ENCODE assay signal across 1 cellular context in the genomic region with DNA sequence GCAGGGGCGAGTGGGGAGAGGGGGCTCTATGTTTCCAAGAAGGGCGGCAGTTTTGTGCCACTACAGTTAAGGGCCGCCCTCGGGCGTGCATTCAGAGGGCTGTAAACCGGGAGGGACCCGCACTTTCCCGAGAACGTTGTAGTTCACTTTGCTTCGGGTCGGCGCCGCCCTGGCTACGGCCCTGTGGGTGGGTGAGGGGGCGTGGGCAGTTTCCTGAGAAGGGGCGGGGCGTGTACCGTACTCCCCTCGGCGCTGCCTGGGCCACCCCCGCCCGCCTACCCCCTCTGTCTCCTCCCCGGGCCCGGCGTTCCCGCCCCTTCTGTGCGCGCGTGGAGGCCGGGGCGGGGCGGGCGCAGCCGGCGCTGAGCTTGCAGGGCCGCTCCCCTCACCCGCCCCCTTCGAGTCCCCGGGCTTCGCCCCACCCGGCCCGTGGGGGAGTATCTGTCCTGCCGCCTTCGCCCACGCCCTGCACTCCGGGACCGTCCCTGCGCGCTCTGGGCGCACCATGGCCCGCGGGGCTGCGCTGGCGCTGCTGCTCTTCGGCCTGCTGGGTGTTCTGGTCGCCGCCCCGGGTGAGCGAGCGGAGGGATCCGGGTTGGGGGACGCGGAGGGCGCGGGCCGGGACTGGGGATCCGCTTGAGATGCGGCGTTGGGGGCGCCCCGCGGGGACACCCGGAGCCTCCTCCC.
TF ChIP-seq lines count a peak whose summit lies in the region.

TSS of gene CD99 (plus strand) at position 440 of the 687 bp plus-strand sequence. CDS start at position 506, 66 bp downstream.

TF ChIP-seq in HepG2, 621 proteins besides CTCF, POLR2A, EP300 and RAD21 (continued from another document and continues in another):
- TF ChIP-seq, protein P1, sequence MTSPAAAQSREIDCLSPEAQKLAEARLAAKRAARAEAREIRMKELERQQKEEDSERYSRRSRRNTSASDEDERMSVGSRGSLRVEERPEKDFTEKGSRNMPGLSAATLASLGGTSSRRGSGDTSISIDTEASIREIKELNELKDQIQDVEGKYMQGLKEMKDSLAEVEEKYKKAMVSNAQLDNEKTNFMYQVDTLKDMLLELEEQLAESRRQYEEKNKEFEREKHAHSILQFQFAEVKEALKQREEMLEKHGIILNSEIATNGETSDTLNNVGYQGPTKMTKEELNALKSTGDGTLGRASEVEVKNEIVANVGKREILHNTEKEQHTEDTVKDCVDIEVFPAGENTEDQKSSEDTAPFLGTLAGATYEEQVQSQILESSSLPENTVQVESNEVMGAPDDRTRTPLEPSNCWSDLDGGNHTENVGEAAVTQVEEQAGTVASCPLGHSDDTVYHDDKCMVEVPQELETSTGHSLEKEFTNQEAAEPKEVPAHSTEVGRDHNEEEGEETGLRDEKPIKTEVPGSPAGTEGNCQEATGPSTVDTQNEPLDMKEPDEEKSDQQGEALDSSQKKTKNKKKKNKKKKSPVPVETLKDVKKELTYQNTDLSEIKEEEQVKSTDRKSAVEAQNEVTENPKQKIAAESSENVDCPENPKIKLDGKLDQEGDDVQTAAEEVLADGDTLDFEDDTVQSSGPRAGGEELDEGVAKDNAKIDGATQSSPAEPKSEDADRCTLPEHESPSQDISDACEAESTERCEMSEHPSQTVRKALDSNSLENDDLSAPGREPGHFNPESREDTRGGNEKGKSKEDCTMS (CRISPR knock-in tag; conservative IDR thresholded peaks at IDR 0.05): no peak
- TF ChIP-seq ZNF773 (CRISPR knock-in tag; IDR thresholded peaks at IDR 0.05; ENCODE audit: borderline replicate concordance) (peak; percentile 26; the same call in 1 of the 2 replicates), KMT2B (CRISPR knock-in tag; IDR thresholded peaks at IDR 0.05) (peak; percentile 57), ZC3H13 (CRISPR knock-in tag; IDR thresholded peaks at IDR 0.05) (no peak), ZMAT3 (CRISPR knock-in tag; conservative IDR thresholded peaks at IDR 0.05) (peak; percentile 77; the same call in 1 of the 2 replicates), ZNF430 (CRISPR knock-in tag; IDR thresholded peaks at IDR 0.05) (peak; percentile 82; the same call in 1 of the 2 replicates), ZNF660 (CRISPR knock-in tag; IDR thresholded peaks at IDR 0.05; ENCODE audit: borderline replicate concordance, low read depth) (no peak), ZSCAN29 (CRISPR knock-in tag; conservative IDR thresholded peaks at IDR 0.05) (no peak), ZNF564 (CRISPR knock-in tag; IDR thresholded peaks at IDR 0.05) (0 out of 2 replicates have a peak, but pooled peaks have one; percentile 18), THAP7 (CRISPR knock-in tag; IDR thresholded peaks at IDR 0.05) (peak; percentile 38; the same call in 1 of the 2 replicates), STAG1 (CRISPR knock-in tag; IDR thresholded peaks at IDR 0.05) (no peak; the same call in 1 of the 2 replicates), TAF1 (CRISPR knock-in tag; IDR thresholded peaks at IDR 0.05) (peak; percentile 54; the same call in 1 of the 2 replicates), SP4 (CRISPR knock-in tag; IDR thresholded peaks at IDR 0.05) (peak; percentile 41; the same call in 1 of the 2 replicates), MTF1 (CRISPR knock-in tag; IDR thresholded peaks at IDR 0.05) (no peak), ZNF121 (CRISPR knock-in tag; IDR thresholded peaks at IDR 0.05) (0 out of 2 replicates have a peak, but pooled peaks have one; percentile 27), ZBTB7A (CRISPR knock-in tag; IDR thresholded peaks at IDR 0.05) (peak; percentile 8), ZSCAN12 (CRISPR knock-in tag; IDR thresholded peaks at IDR 0.05) (peak; percentile 42; the same call in 1 of the 2 replicates), ZNF512B (CRISPR knock-in tag; IDR thresholded peaks at IDR 0.05; ENCODE audit: borderline replicate concordance) (no peak), POGK (CRISPR knock-in tag; conservative IDR thresholded peaks at IDR 0.05) (peak; percentile 64; the same call in 1 of the 2 replicates), ZNF614 (CRISPR knock-in tag; IDR thresholded peaks at IDR 0.05; ENCODE audit: borderline replicate concordance) (peak; percentile 47; the same call in 1 of the 2 replicates), POGZ (CRISPR knock-in tag; IDR thresholded peaks at IDR 0.05) (no peak), ARID4A (CRISPR knock-in tag; IDR thresholded peaks at IDR 0.05; ENCODE audit: borderline replicate concordance) (peak; percentile 88), ARHGAP35 (CRISPR knock-in tag; IDR thresholded peaks at IDR 0.05; ENCODE audit: borderline replicate concordance) (peak; percentile 66; the same call in 1 of the 2 replicates), ZBTB38 (CRISPR knock-in tag; IDR thresholded peaks at IDR 0.05) (peak; percentile 71), SOX5 (CRISPR knock-in tag; IDR thresholded peaks at IDR 0.05; ENCODE audit: borderline replicate concordance) (peak; percentile 40; the same call in 1 of the 2 replicates), NFKB2 (CRISPR knock-in tag; IDR thresholded peaks at IDR 0.05; ENCODE audit: borderline replicate concordance) (peak; percentile 11; the same call in 1 of the 2 replicates), ZSCAN31 (CRISPR knock-in tag; IDR thresholded peaks at IDR 0.05; ENCODE audit: low read depth) (peak; percentile 74; the same call in 1 of the 2 replicates), TCF12 (IDR thresholded peaks at IDR 0.05) (no peak), TCF12 (CRISPR knock-in tag; IDR thresholded peaks at IDR 0.05) (0 out of 2 replicates have a peak, but pooled peaks have one; percentile 32), MIXL1 (CRISPR knock-in tag; IDR thresholded peaks at IDR 0.05) (0 out of 2 replicates have a peak, but pooled peaks have one; percentile 27)
- TF ChIP-seq, protein P2, sequence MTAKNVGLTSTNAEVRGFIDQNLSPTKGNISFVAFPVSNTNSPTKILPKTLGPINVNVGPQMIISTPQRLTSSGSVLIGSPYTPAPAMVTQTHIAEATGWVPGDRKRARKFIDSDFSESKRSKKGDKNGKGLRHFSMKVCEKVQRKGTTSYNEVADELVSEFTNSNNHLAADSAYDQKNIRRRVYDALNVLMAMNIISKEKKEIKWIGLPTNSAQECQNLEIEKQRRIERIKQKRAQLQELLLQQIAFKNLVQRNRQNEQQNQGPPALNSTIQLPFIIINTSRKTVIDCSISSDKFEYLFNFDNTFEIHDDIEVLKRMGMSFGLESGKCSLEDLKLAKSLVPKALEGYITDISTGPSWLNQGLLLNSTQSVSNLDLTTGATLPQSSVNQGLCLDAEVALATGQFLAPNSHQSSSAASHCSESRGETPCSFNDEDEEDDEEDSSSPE (CRISPR knock-in tag; IDR thresholded peaks at IDR 0.05): peak; percentile 53
- TF ChIP-seq, protein P3, sequence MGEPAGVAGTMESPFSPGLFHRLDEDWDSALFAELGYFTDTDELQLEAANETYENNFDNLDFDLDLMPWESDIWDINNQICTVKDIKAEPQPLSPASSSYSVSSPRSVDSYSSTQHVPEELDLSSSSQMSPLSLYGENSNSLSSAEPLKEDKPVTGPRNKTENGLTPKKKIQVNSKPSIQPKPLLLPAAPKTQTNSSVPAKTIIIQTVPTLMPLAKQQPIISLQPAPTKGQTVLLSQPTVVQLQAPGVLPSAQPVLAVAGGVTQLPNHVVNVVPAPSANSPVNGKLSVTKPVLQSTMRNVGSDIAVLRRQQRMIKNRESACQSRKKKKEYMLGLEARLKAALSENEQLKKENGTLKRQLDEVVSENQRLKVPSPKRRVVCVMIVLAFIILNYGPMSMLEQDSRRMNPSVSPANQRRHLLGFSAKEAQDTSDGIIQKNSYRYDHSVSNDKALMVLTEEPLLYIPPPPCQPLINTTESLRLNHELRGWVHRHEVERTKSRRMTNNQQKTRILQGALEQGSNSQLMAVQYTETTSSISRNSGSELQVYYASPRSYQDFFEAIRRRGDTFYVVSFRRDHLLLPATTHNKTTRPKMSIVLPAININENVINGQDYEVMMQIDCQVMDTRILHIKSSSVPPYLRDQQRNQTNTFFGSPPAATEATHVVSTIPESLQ (CRISPR knock-in tag; conservative IDR thresholded peaks at IDR 0.05): no peak
- TF ChIP-seq, protein P4, sequence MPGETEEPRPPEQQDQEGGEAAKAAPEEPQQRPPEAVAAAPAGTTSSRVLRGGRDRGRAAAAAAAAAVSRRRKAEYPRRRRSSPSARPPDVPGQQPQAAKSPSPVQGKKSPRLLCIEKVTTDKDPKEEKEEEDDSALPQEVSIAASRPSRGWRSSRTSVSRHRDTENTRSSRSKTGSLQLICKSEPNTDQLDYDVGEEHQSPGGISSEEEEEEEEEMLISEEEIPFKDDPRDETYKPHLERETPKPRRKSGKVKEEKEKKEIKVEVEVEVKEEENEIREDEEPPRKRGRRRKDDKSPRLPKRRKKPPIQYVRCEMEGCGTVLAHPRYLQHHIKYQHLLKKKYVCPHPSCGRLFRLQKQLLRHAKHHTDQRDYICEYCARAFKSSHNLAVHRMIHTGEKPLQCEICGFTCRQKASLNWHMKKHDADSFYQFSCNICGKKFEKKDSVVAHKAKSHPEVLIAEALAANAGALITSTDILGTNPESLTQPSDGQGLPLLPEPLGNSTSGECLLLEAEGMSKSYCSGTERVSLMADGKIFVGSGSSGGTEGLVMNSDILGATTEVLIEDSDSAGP (CRISPR knock-in tag; IDR thresholded peaks at IDR 0.05; ENCODE audit: borderline replicate concordance): peak; percentile 76; the same call in 1 of the 2 replicates
- TF ChIP-seq, protein P5, sequence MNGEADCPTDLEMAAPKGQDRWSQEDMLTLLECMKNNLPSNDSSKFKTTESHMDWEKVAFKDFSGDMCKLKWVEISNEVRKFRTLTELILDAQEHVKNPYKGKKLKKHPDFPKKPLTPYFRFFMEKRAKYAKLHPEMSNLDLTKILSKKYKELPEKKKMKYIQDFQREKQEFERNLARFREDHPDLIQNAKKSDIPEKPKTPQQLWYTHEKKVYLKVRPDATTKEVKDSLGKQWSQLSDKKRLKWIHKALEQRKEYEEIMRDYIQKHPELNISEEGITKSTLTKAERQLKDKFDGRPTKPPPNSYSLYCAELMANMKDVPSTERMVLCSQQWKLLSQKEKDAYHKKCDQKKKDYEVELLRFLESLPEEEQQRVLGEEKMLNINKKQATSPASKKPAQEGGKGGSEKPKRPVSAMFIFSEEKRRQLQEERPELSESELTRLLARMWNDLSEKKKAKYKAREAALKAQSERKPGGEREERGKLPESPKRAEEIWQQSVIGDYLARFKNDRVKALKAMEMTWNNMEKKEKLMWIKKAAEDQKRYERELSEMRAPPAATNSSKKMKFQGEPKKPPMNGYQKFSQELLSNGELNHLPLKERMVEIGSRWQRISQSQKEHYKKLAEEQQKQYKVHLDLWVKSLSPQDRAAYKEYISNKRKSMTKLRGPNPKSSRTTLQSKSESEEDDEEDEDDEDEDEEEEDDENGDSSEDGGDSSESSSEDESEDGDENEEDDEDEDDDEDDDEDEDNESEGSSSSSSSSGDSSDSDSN (CRISPR knock-in tag; IDR thresholded peaks at IDR 0.05): peak; percentile 74
